Comparison of ENCODE assay signal across 31 cellular contexts in genomic region chr6:25004357-25004756, GRCh38.
A peak's percentile ranks its signal among the peaks of the same experiment; 100 is the strongest.
DNase-seq lines count a peak whose midpoint lies in the region; ATAC-seq and TF ChIP-seq lines count a peak whose summit lies in the region.
"Had no signal": no experiment of that assay in that cellular context is flagged by ENCODE, and none has a peak within 500 bp of the region (broad histone marks: within the 10 kb centered on the region; RNA-seq: fewer than 3 reads in every experiment).

No MANE protein-coding gene starts in this region.

- H3K27me3 Mint-ChIP-seq in CD4-positive, alpha-beta T cell, result no peaks in the 10 kb centered on the region
- no peaks in the 10 kb centered on the region for H3K27me3 Mint-ChIP-seq in activated B cell treated with CpG ODN at 0.5 μM for 24 hours
- no peaks in the 10 kb centered on the region for H3K27me3 Mint-ChIP-seq in stimulated activated memory B cell treated with anti-CD40 and anti-IgM and Interleukin-4, amounts not matched to agents 10 μg/mL and 1 μg/mL and 100 μg/mL, for 72 hours
- H3K27me3 Mint-ChIP-seq: stimulated activated naive CD8-positive, alpha-beta T cell treated with anti-CD3 and anti-CD28 coated beads, Interleukin-15, Interleukin-2, amounts not matched to agents 100 ng/mL and 50 ng/mL, for 24 hours had no signal

- H3K4me1 ChIP-seq in lower lobe of right lung (peaks cover 48% of the 10 kb centered on the region), body of pancreas (peaks cover 20% of the 10 kb centered on the region)
- H3K4me1 ChIP-seq: Caco-2, HAP-1 had no signal

- H3K27me3 ChIP-seq in CD4-positive, alpha-beta T cell (ENCODE audit: control insufficient read depth, insufficient read depth, low read length), result no peaks in the 10 kb centered on the region
- no peaks in the 10 kb centered on the region for H3K27me3 ChIP-seq in lower lobe of right lung (ENCODE audit: low read depth)
- no peaks in the 10 kb centered on the region for H3K27me3 ChIP-seq in body of pancreas
- H3K27me3 ChIP-seq: ascending aorta, BLaER1, testis had no signal

- H3K9me3 Mint-ChIP-seq in CD4-positive, alpha-beta T cell, result no peaks in the 10 kb centered on the region
- H3K9me3 Mint-ChIP-seq in activated B cell treated with CpG ODN at 0.5 μM for 24 hours, result no peaks in the 10 kb centered on the region
- H3K9me3 Mint-ChIP-seq in stimulated activated memory B cell treated with anti-CD40 and anti-IgM and Interleukin-4, amounts not matched to agents 10 μg/mL and 1 μg/mL and 100 μg/mL, for 72 hours, result no peaks in the 10 kb centered on the region
- H3K9me3 Mint-ChIP-seq: activated T-cell treated with anti-CD3 and anti-CD28 coated beads, Interleukin-2, amount 50 U/mL, for 4 hours; stimulated activated naive CD8-positive, alpha-beta T cell treated with anti-CD3 and anti-CD28 coated beads, Interleukin-15, Interleukin-2, amounts not matched to agents 100 ng/mL and 50 ng/mL, for 24 hours had no signal

- H3K4me1 Mint-ChIP-seq in CD4-positive, alpha-beta T cell (ENCODE audit: low read depth), result peaks cover 70% of the 10 kb centered on the region
- H3K4me1 Mint-ChIP-seq in activated B cell treated with CpG ODN at 0.5 μM for 24 hours, result peaks cover 79% of the 10 kb centered on the region
- peaks cover 73% of the 10 kb centered on the region for H3K4me1 Mint-ChIP-seq in stimulated activated memory B cell treated with anti-CD40 and anti-IgM and Interleukin-4, amounts not matched to agents 10 μg/mL and 1 μg/mL and 100 μg/mL, for 72 hours

- no peak for TF ChIP-seq CTCF in CD4-positive, alpha-beta T cell (IDR thresholded peaks at IDR 0.05)
- no peak for TF ChIP-seq CTCF in activated B cell treated with CpG ODN at 0.5 μM for 24 hours (IDR thresholded peaks at IDR 0.05)
- TF ChIP-seq CTCF in lower lobe of right lung (IDR thresholded peaks at IDR 0.05), result no peak
- no peak for TF ChIP-seq CTCF in body of pancreas (IDR thresholded peaks at IDR 0.05)

- intact Hi-C loops in CD4-positive, alpha-beta T cell (cut with DNase I, micrococcal nuclease), result no loop called here
- intact Hi-C loops in activated B cell treated with CpG ODN at 0.5 μM for 24 hours (cut with micrococcal nuclease) (no loop called here), lower lobe of right lung (cut with DNase I) (no loop called here), body of pancreas (cut with DNase I) (no loop called here)

- H3K4me3 ChIP-seq in lower lobe of right lung (no peak overlapping the region), body of pancreas (no peak overlapping the region)
- H3K4me3 ChIP-seq: ascending aorta, BLaER1, coronary artery, HAP-1, skin epidermis, testis had no signal

- no peak overlapping the region for H3K27ac ChIP-seq in CD4-positive, alpha-beta T cell (ENCODE audit: low read depth, low read length)
- H3K27ac ChIP-seq in lower lobe of right lung (peak overlapping the region; percentile 91), body of pancreas (no peak overlapping the region)
- H3K27ac ChIP-seq: ascending aorta, BLaER1, coronary artery, testis had no signal

- POLR2A ChIA-PET in CD4-positive, alpha-beta T cell (lab: Charles Lee), result no interaction called here
- POLR2A ChIA-PET in activated B cell treated with CpG ODN at 0.5 μM for 24 hours (lab: Charles Lee), result no interaction called here

- DNase-seq in CD4-positive, alpha-beta T cell, result no peak
- DNase-seq in activated B cell treated with CpG ODN at 0.5 μM for 24 hours (no peak), lower lobe of right lung (no peak), NCI-H128 (lab: John Stamatoyannopoulos, UW; ENCODE audit: unreplicated experiment) (no peak), body of pancreas (no peak)
- DNase-seq in effector CD4-positive, alpha-beta T cell, result no peak
- DNase-seq: activated CD4-positive, alpha-beta T cell treated with anti-CD3 and anti-CD28 coated beads, Interleukin-2, amount 50 U/mL, for 1 hour; activated CD4-positive, CD25-positive, alpha-beta regulatory T cell; activated gamma-delta T cell; activated T-cell treated with anti-CD3 and anti-CD28 coated beads, Interleukin-2, amount 50 U/mL, for 4 hours; Caco-2; caudate nucleus; DMS53; islet precursor cell; Kasumi-1; MV-4-11; NCI-H146; NCI-H2107; NCI-H446 treated with DMSO at 0.1 percent for 48 hours; NCI-H82; RPMI8226; T-helper 1 cell; testis had no signal

- ATAC-seq in CD4-positive, alpha-beta T cell (ENCODE audit: poor library complexity), result no peak
- ATAC-seq in activated B cell treated with CpG ODN at 0.5 μM for 24 hours (ENCODE audit: low read depth), result no peak
- ATAC-seq in lower lobe of right lung, result peak; percentile 15 to 46
- no peak for ATAC-seq in stimulated activated memory B cell treated with anti-CD40 and anti-IgM and Interleukin-4, amounts not matched to agents 10 μg/mL and 1 μg/mL and 100 μg/mL, for 72 hours
- ATAC-seq in body of pancreas, result no peak
- ATAC-seq: activated T-cell treated with anti-CD3 and anti-CD28 coated beads, Interleukin-2, amount 50 U/mL, for 4 hours; esophagus mucosa had no signal

- 73 to 90% methylated on average over 2 of the region's 2 CpGs for WGBS in body of pancreas, 2 donors

- no peaks in the 10 kb centered on the region for H3K9me3 ChIP-seq in CD4-positive, alpha-beta T cell (ENCODE audit: control insufficient read depth, low read length)
- H3K9me3 ChIP-seq in lower lobe of right lung (no peaks in the 10 kb centered on the region), body of pancreas (no peaks in the 10 kb centered on the region)
- H3K9me3 ChIP-seq: ascending aorta, Caco-2, HAP-1, testis had no signal

- no peak for TF ChIP-seq POLR2A in body of pancreas (IDR thresholded peaks at IDR 0.05)

- H3K4me3 Mint-ChIP-seq in CD4-positive, alpha-beta T cell, result no peak overlapping the region
- H3K4me3 Mint-ChIP-seq in activated B cell treated with CpG ODN at 0.5 μM for 24 hours, result no peak overlapping the region
- H3K4me3 Mint-ChIP-seq in stimulated activated memory B cell treated with anti-CD40 and anti-IgM and Interleukin-4, amounts not matched to agents 10 μg/mL and 1 μg/mL and 100 μg/mL, for 72 hours, result no peak overlapping the region
- H3K4me3 Mint-ChIP-seq: activated T-cell treated with anti-CD3 and anti-CD28 coated beads, Interleukin-2, amount 50 U/mL, for 4 hours; stimulated activated naive CD8-positive, alpha-beta T cell treated with anti-CD3 and anti-CD28 coated beads, Interleukin-15, Interleukin-2, amounts not matched to agents 100 ng/mL and 50 ng/mL, for 24 hours had no signal

- H3K36me3 ChIP-seq in lower lobe of right lung (no peaks in the 10 kb centered on the region), body of pancreas (replicated peaks in 1 of 2; ENCODE audit: insufficient read depth in 1 of 2, low read depth in 2 of 2) (no peaks in the 10 kb centered on the region)
- H3K36me3 ChIP-seq: ascending aorta, BLaER1, HAP-1 had no signal

- CTCF ChIA-PET in CD4-positive, alpha-beta T cell (lab: Charles Lee), result interaction anchor here (1.3 to 8.2 kb wide), 3 partner anchors 10 to 14 kb away, joined by 3 to 57 read pairs (median 26); no protein-coding TSS in a partner anchor
- CTCF ChIA-PET in activated B cell treated with CpG ODN at 0.5 μM for 24 hours (lab: Charles Lee), result interaction anchor here (0.9 to 1.9 kb wide), 2 partner anchors 13 to 14 kb away, joined by 3 to 11 read pairs; no protein-coding TSS in a partner anchor

- peak overlapping the region; percentile 16 for H3K27ac Mint-ChIP-seq in CD4-positive, alpha-beta T cell
- H3K27ac Mint-ChIP-seq in activated B cell treated with CpG ODN at 0.5 μM for 24 hours, result peak overlapping the region; percentile 14
- peak overlapping the region; percentile 78 for H3K27ac Mint-ChIP-seq in stimulated activated memory B cell treated with anti-CD40 and anti-IgM and Interleukin-4, amounts not matched to agents 10 μg/mL and 1 μg/mL and 100 μg/mL, for 72 hours
- H3K27ac Mint-ChIP-seq: stimulated activated naive CD8-positive, alpha-beta T cell treated with anti-CD3 and anti-CD28 coated beads, Interleukin-15, Interleukin-2, amounts not matched to agents 100 ng/mL and 50 ng/mL, for 24 hours had no signal

- no peaks in the 10 kb centered on the region for H3K36me3 Mint-ChIP-seq in CD4-positive, alpha-beta T cell (ENCODE audit: low read depth)
- peaks cover 58% of the 10 kb centered on the region for H3K36me3 Mint-ChIP-seq in activated B cell treated with CpG ODN at 0.5 μM for 24 hours (ENCODE audit: low read depth)
- H3K36me3 Mint-ChIP-seq in stimulated activated memory B cell treated with anti-CD40 and anti-IgM and Interleukin-4, amounts not matched to agents 10 μg/mL and 1 μg/mL and 100 μg/mL, for 72 hours, result peaks cover 9% of the 10 kb centered on the region

Comparison
In these comparisons a context has a peak if more than half of its experiments do, and no peak if none do; other contexts are left out.
1. ATAC-seq: peak in lower lobe of right lung (2 of 2); none in CD4-positive, alpha-beta T cell (single experiment), activated B cell treated with CpG ODN at 0.5 μM for 24 hours (single experiment), stimulated activated memory B cell treated with anti-CD40 and anti-IgM and Interleukin-4, amounts not matched to agents 10 μg/mL and 1 μg/mL and 100 μg/mL, for 72 hours (single experiment) and body of pancreas (single experiment).
2. H3K27ac Mint-ChIP-seq: peak in every context shown above with its lines; median percentile 78 in stimulated activated memory B cell treated with anti-CD40 and anti-IgM and Interleukin-4, amounts not matched to agents 10 μg/mL and 1 μg/mL and 100 μg/mL, for 72 hours; 16 in CD4-positive, alpha-beta T cell; 14 in activated B cell treated with CpG ODN at 0.5 μM for 24 hours.